In the genomic region with DNA sequence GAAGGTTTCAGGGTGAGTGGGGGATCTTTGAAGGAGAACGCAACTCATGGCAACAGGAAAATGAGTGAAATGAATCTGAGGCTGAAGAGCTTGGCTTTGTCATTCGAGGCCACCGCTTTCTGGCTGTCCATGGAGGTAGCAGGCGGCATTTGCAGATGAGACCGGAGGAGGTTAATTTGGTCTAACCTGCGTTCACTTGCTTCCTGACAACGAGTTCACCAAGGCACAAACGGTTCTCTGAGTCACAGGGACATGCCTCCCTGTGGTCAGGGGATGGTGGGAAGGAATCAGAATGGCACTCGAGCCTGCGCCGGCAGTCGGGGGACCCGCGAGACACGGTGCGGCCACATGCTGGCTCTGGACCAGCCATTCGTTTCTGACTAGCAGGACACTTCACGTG, we compare ENCODE assay signal across 22 cellular contexts.
DNase-seq lines count a peak whose midpoint lies in the region; ATAC-seq, FAIRE-seq and TF ChIP-seq lines count a peak whose summit lies in the region.
"Had no signal": no experiment of that assay in that cellular context is flagged by ENCODE, and none has a peak within 500 bp of the region (broad histone marks: within the 10 kb centered on the region; RNA-seq: fewer than 3 reads in every experiment).

No MANE protein-coding gene starts in this region.

- H3K4me2 ChIP-seq in H1 (ENCODE audit: insufficient read depth in 1 of 2, low read depth in 2 of 2, low read length in 2 of 2): no peak overlapping the region
- H3K4me2 ChIP-seq: KMS-11 had no signal

- H3K9ac ChIP-seq in H1 (replicated peaks in 1 of 4; ENCODE audit: extremely low read depth in 1 of 4, low read depth in 3 of 4, low read length in 3 of 4): no peak overlapping the region
- H3K9ac ChIP-seq: KMS-11 had no signal

- H3K27me3 Mint-ChIP-seq in T-helper 2 cell treated with Interferon-gamma antibody and Interleukin-4, amounts not matched to agents 5 μg/mL and 100 μg/mL, for 36 hours (ENCODE audit: low read depth): peaks cover 3% of the 10 kb centered on the region
- no peaks in the 10 kb centered on the region for H3K27me3 Mint-ChIP-seq in activated naive CD8-positive, alpha-beta T cell
- peaks cover 15% of the 10 kb centered on the region for H3K27me3 Mint-ChIP-seq in activated naive CD8-positive, alpha-beta T cell treated with anti-CD3 and anti-CD28 coated beads, Interleukin-2, amount 50 U/mL, for 24 hours
- H3K27me3 Mint-ChIP-seq in mesothelial cell of epicardium (ENCODE audit: low read depth): peaks cover 45% of the 10 kb centered on the region

- H4K8ac ChIP-seq in H1 (ENCODE audit: extremely low read depth, insufficient read depth, low read length): no peak overlapping the region

- 91% methylated on average over 18 of the region's 18 CpGs; no CpG with 5 or more reads in 1 of the 2 experiments for WGBS in H1 (ENCODE audit: extremely low coverage in 1 of 2, insufficient coverage in 1 of 2, insufficient read length in 1 of 2, insufficient replicate concordance in 2 of 2, low coverage in 1 of 2, low lambda C conversion rate in 2 of 2, missing lambda C conversion rate in 1 of 2), 2 experiments

- no peak overlapping the region for H2BK5ac ChIP-seq in H1 (ENCODE audit: low read depth, low read length)

- no peak overlapping the region for H2AK5ac ChIP-seq in H1 (ENCODE audit: low read depth, low read length)

- H2AFZ ChIP-seq in H1 (ENCODE audit: low read length): no peak overlapping the region

- H2BK12ac ChIP-seq in H1 (ENCODE audit: low read depth, low read length): no peak overlapping the region; the same call in 1 of the 2 replicates

- no peak for DNase-seq in T-helper 2 cell treated with Interferon-gamma antibody and Interleukin-4, amounts not matched to agents 5 μg/mL and 100 μg/mL, for 36 hours (ENCODE audit: low spot score)
- DNase-seq in T-helper 2 cell (no peak), H1 (ENCODE audit: low read depth in 1 of 2, low spot score in 2 of 2) (no peak), urothelium cell line (ENCODE audit: low spot score) (peak; percentile 27), mesothelial cell of epicardium (ENCODE audit: low spot score in 2 of 2, unreplicated experiment in 2 of 2) (no peak), left lung (no peak)
- DNase-seq in activated naive CD8-positive, alpha-beta T cell treated with anti-CD3 and anti-CD28 coated beads, Interleukin-2, amount 50 U/mL, for 24 hours: no peak
- DNase-seq: 8988T, COR-L47, DMS 273 treated with DMSO at 0.1 percent for 48 hours, DND-41, H9, NCI-H1092 treated with DMSO at 0.1 percent for 48 hours, NCI-H2081, NCI-H2171 treated with DMSO at 0.1 percent for 48 hours, NCI-H446 treated with DMSO at 0.1 percent for 48 hours, NCI-H69, Peyer's patch had no signal

- TF ChIP-seq CTCF in H1 (IDR thresholded peaks at IDR 0.05; ENCODE audit: control extremely low read depth in 1 of 3, insufficient read depth in 1 of 3, low read depth in 1 of 3, low read length in 3 of 3): no peak
- TF ChIP-seq CTCF in mesothelial cell of epicardium (IDR thresholded peaks at IDR 0.05; ENCODE audit: unreplicated experiment): no peak
- no peak for TF ChIP-seq CTCF in left lung (IDR thresholded peaks at IDR 0.05)

- no peak overlapping the region for H2BK15ac ChIP-seq in H1 (ENCODE audit: low read length)

- no peak overlapping the region for H4K5ac ChIP-seq in H1 (ENCODE audit: insufficient read length, low read depth, low read length)

- no peaks in the 10 kb centered on the region for H3K9me3 Mint-ChIP-seq in T-helper 2 cell treated with Interferon-gamma antibody and Interleukin-4, amounts not matched to agents 5 μg/mL and 100 μg/mL, for 36 hours
- no peaks in the 10 kb centered on the region for H3K9me3 Mint-ChIP-seq in activated naive CD8-positive, alpha-beta T cell (ENCODE audit: low read depth)
- no peaks in the 10 kb centered on the region for H3K9me3 Mint-ChIP-seq in activated naive CD8-positive, alpha-beta T cell treated with anti-CD3 and anti-CD28 coated beads, Interleukin-2, amount 50 U/mL, for 24 hours
- no peaks in the 10 kb centered on the region for H3K9me3 Mint-ChIP-seq in mesothelial cell of epicardium

- no peak overlapping the region for H2BK20ac ChIP-seq in H1 (ENCODE audit: low read length)

- H3K4me3 Mint-ChIP-seq in T-helper 2 cell treated with Interferon-gamma antibody and Interleukin-4, amounts not matched to agents 5 μg/mL and 100 μg/mL, for 36 hours: no peak overlapping the region
- no peak overlapping the region for H3K4me3 Mint-ChIP-seq in activated naive CD8-positive, alpha-beta T cell
- no peak overlapping the region for H3K4me3 Mint-ChIP-seq in activated naive CD8-positive, alpha-beta T cell treated with anti-CD3 and anti-CD28 coated beads, Interleukin-2, amount 50 U/mL, for 24 hours
- no peak overlapping the region for H3K4me3 Mint-ChIP-seq in mesothelial cell of epicardium
- H3K4me3 Mint-ChIP-seq: B cell, H9 had no signal

- ATAC-seq in activated naive CD8-positive, alpha-beta T cell treated with anti-CD3 and anti-CD28 coated beads, Interleukin-2, amount 50 U/mL, for 24 hours: no peak
- no peak for ATAC-seq in left lung

- H3K27ac ChIP-seq in H1 (ENCODE audit: low read depth, low read length) (no peak overlapping the region), left lung (no peak overlapping the region)
- H3K27ac ChIP-seq: KMS-11, Peyer's patch had no signal

- POLR2A ChIA-PET in H1 (lab: Charles Lee; ENCODE audit: partially characterized antibody): no interaction called here

- no peak overlapping the region for H3K23ac ChIP-seq in H1 (ENCODE audit: insufficient read length)

- no peak overlapping the region for H3K18ac ChIP-seq in H1 (ENCODE audit: extremely low read depth, low read length)

- no peak for TF ChIP-seq RAD21 in H1 (IDR thresholded peaks at IDR 0.05 in 1 of 2, conservative IDR thresholded peaks at IDR 0.05 in 1 of 2; ENCODE audit: low read depth in 2 of 2, low read length in 2 of 2)

- H3K4me1 ChIP-seq in H1 (replicated peaks in 1 of 4; ENCODE audit: control insufficient read depth in 3 of 4, insufficient read depth in 4 of 4, low read length in 3 of 4) (no peaks in the 10 kb centered on the region), left lung (no peaks in the 10 kb centered on the region)
- H3K4me1 ChIP-seq: Peyer's patch had no signal

- no peak overlapping the region for H2BK120ac ChIP-seq in H1 (replicated peaks; ENCODE audit: low read depth, low read length)

- no peak overlapping the region for H3K14ac ChIP-seq in H1 (ENCODE audit: insufficient read length)

- H3K36me3 Mint-ChIP-seq in T-helper 2 cell treated with Interferon-gamma antibody and Interleukin-4, amounts not matched to agents 5 μg/mL and 100 μg/mL, for 36 hours (ENCODE audit: low read depth): no peaks in the 10 kb centered on the region
- H3K36me3 Mint-ChIP-seq in activated naive CD8-positive, alpha-beta T cell: peaks cover 2% of the 10 kb centered on the region
- H3K36me3 Mint-ChIP-seq in activated naive CD8-positive, alpha-beta T cell treated with anti-CD3 and anti-CD28 coated beads, Interleukin-2, amount 50 U/mL, for 24 hours (ENCODE audit: low read depth): no peaks in the 10 kb centered on the region
- H3K36me3 Mint-ChIP-seq in mesothelial cell of epicardium: no peaks in the 10 kb centered on the region

- H3K79me1 ChIP-seq in H1 (ENCODE audit: low read depth, low read length): no peaks in the 10 kb centered on the region

- no peak for TF ChIP-seq EP300 in H1 (IDR thresholded peaks at IDR 0.05; ENCODE audit: borderline replicate concordance in 1 of 2, low read depth in 2 of 2, low read length in 2 of 2)

- H3K4me3 ChIP-seq in H1 (ENCODE audit: extremely low read depth in 1 of 4, insufficient read depth in 2 of 4, low read depth in 3 of 4, low read length in 4 of 4): no peak overlapping the region
- no peak overlapping the region for H3K4me3 ChIP-seq in left lung
- H3K4me3 ChIP-seq: Peyer's patch had no signal

- no peaks in the 10 kb centered on the region for H4K20me1 ChIP-seq in H1 (replicated peaks in 1 of 2; ENCODE audit: control insufficient read depth in 1 of 2, insufficient read depth in 2 of 2, low read length in 2 of 2)

- H3K4me1 Mint-ChIP-seq in T-helper 2 cell treated with Interferon-gamma antibody and Interleukin-4, amounts not matched to agents 5 μg/mL and 100 μg/mL, for 36 hours (ENCODE audit: low read depth): peaks cover 42% of the 10 kb centered on the region
- H3K4me1 Mint-ChIP-seq in activated naive CD8-positive, alpha-beta T cell (ENCODE audit: low read depth): peaks cover 17% of the 10 kb centered on the region
- H3K4me1 Mint-ChIP-seq in activated naive CD8-positive, alpha-beta T cell treated with anti-CD3 and anti-CD28 coated beads, Interleukin-2, amount 50 U/mL, for 24 hours: peaks cover 22% of the 10 kb centered on the region
- no peaks in the 10 kb centered on the region for H3K4me1 Mint-ChIP-seq in mesothelial cell of epicardium
- H3K4me1 Mint-ChIP-seq: H9 had no signal

- no peak overlapping the region for H3K56ac ChIP-seq in H1 (replicated peaks; ENCODE audit: insufficient read length, low read depth, low read length)

- TF ChIP-seq POLR2A in H1 (IDR thresholded peaks at IDR 0.05; ENCODE audit: control extremely low read depth in 1 of 2, low read depth in 2 of 2, low read length in 2 of 2): no peak

- peak overlapping the region; percentile 38 for H3K4ac ChIP-seq in H1 (replicated peaks; ENCODE audit: insufficient read length, low read depth, low read length)

- CTCF ChIA-PET in H1 (lab: Charles Lee; ENCODE audit: partially characterized antibody): interaction anchor here (1.6 kb wide), 1 partner anchor 18 kb away, joined by 4 read pairs; no protein-coding TSS in a partner anchor

- H3K79me2 ChIP-seq in H1 (ENCODE audit: control insufficient read depth in 1 of 2, insufficient read depth in 2 of 2, low read length in 2 of 2): no peaks in the 10 kb centered on the region

- peak overlapping the region; percentile 8 for H3K27ac Mint-ChIP-seq in T-helper 2 cell treated with Interferon-gamma antibody and Interleukin-4, amounts not matched to agents 5 μg/mL and 100 μg/mL, for 36 hours
- peak overlapping the region; percentile 30 for H3K27ac Mint-ChIP-seq in activated naive CD8-positive, alpha-beta T cell
- no peak overlapping the region for H3K27ac Mint-ChIP-seq in activated naive CD8-positive, alpha-beta T cell treated with anti-CD3 and anti-CD28 coated beads, Interleukin-2, amount 50 U/mL, for 24 hours
- no peak overlapping the region for H3K27ac Mint-ChIP-seq in mesothelial cell of epicardium
- H3K27ac Mint-ChIP-seq: B cell, H9 had no signal

- FAIRE-seq in H1 (lab: Jason Lieb, UNC) (no peak), urothelium cell line (lab: Jason Lieb, UNC) (no peak)
- FAIRE-seq: G401.6 had no signal

- H3K36me3 ChIP-seq in H1 (ENCODE audit: control insufficient read depth in 2 of 4, insufficient read depth in 4 of 4, low read length in 3 of 4) (no peaks in the 10 kb centered on the region), left lung (no peaks in the 10 kb centered on the region)
- H3K36me3 ChIP-seq: Peyer's patch had no signal

- no peaks in the 10 kb centered on the region for H3K23me2 ChIP-seq in H1 (ENCODE audit: low read depth, low read length)

- intact Hi-C loops in left lung (cut with DNase I): no loop called here

- H3K27me3 ChIP-seq in H1 (replicated peaks in 1 of 4; ENCODE audit: control insufficient read depth in 3 of 4, extremely low read depth in 1 of 4, insufficient read depth in 3 of 4, low read length in 3 of 4) (0 out of 7 replicates have a peak, but pooled peaks cover 0 to 2% (median 0%) of the 10 kb centered on the region in 4 experiments), left lung (peaks cover 0 to 49% of the 10 kb centered on the region in 2 donors)
- H3K27me3 ChIP-seq: Peyer's patch had no signal

- H4K91ac ChIP-seq in H1 (replicated peaks; ENCODE audit: insufficient read length, low read length): no peak overlapping the region

- H3K9me3 ChIP-seq in H1 (ENCODE audit: insufficient read depth in 2 of 2, low read depth in 1 of 2, low read length in 1 of 2): no peaks in the 10 kb centered on the region
- no peaks in the 10 kb centered on the region for H3K9me3 ChIP-seq in left lung
- H3K9me3 ChIP-seq: Peyer's patch had no signal

Comparison
In these comparisons a context has a peak if more than half of its experiments do, and no peak if none do; other contexts are left out.
1. H3K27ac Mint-ChIP-seq: peak in T-helper 2 cell treated with Interferon-gamma antibody and Interleukin-4, amounts not matched to agents 5 μg/mL and 100 μg/mL, for 36 hours (single experiment) and activated naive CD8-positive, alpha-beta T cell (single experiment); none in activated naive CD8-positive, alpha-beta T cell treated with anti-CD3 and anti-CD28 coated beads, Interleukin-2, amount 50 U/mL, for 24 hours (single experiment) and mesothelial cell of epicardium (single experiment).